18 cellular contexts compared by ENCODE assay signal in the genomic region with DNA sequence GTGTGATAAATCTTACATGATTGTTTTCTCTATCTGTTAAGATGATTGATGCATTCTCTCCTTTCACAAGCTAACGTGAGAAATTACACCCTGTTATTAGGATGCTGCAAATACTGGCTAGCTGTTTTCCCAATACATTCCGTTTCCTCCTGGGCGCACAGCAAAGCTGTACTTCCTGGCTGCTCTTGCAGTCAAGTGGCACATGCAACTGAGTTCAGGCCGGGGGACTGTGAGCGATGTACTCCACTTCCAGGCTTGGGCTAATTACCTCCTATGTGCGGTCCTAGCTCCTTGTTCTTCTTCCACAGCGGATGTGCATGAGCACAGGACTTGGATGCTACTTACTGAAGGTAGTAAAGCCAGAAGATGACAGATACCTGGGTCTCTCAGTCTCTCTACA.
DNase-seq lines count a peak whose midpoint lies in the region; ATAC-seq and TF ChIP-seq lines count a peak whose summit lies in the region.
"Had no signal": no experiment of that assay in that cellular context is flagged by ENCODE, and none has a peak within 500 bp of the region (broad histone marks: within the 10 kb centered on the region; RNA-seq: fewer than 3 reads in every experiment).

No MANE protein-coding gene starts in this region.

- H3K9me3 ChIP-seq in OCI-LY3 (ENCODE audit: insufficient read depth, low read length), result 0 out of 2 replicates have a peak, but pooled peaks cover 3% of the 10 kb centered on the region
- H3K9me3 ChIP-seq in heart left ventricle, result no peaks in the 10 kb centered on the region

- H3K4me3 Mint-ChIP-seq in nephron (no peak overlapping the region), chondrocyte (ENCODE audit: unreplicated experiment) (no peak overlapping the region)
- H3K4me3 Mint-ChIP-seq: T-helper 17 cell had no signal

- 67 to 75% (median 70%) methylated on average over 7 of the region's 7 CpGs for WGBS in heart left ventricle, 4 donors

- TF ChIP-seq POLR2A in heart left ventricle (IDR thresholded peaks at IDR 0.05), result no peak

- peaks cover 50% of the 10 kb centered on the region for H3K4me1 ChIP-seq in OCI-LY3 (ENCODE audit: low read length)
- no peaks in the 10 kb centered on the region for H3K4me1 ChIP-seq in heart left ventricle
- H3K4me1 ChIP-seq: BLaER1 treated with 17β-estradiol and CSF1 and Interleukin-3, amounts not matched to agents 10 nM and 100 nM had no signal

- TF ChIP-seq CTCF in OCI-LY3 (IDR thresholded peaks at IDR 0.05; ENCODE audit: low read depth, low read length) (no peak), nephron (IDR thresholded peaks at IDR 0.05; ENCODE audit: unreplicated experiment in 3 of 3) (no peak), heart left ventricle (IDR thresholded peaks at IDR 0.05) (no peak), chondrocyte (IDR thresholded peaks at IDR 0.05) (no peak)

- H3K27me3 ChIP-seq in OCI-LY3 (ENCODE audit: low read depth, low read length), result no peaks in the 10 kb centered on the region
- no peaks in the 10 kb centered on the region for H3K27me3 ChIP-seq in heart left ventricle
- H3K27me3 ChIP-seq: BLaER1 treated with 17β-estradiol and CSF1 and Interleukin-3, amounts not matched to agents 10 nM and 100 nM had no signal

- no peaks in the 10 kb centered on the region for H3K9me3 Mint-ChIP-seq in nephron
- H3K9me3 Mint-ChIP-seq in chondrocyte (ENCODE audit: low read depth), result peaks cover 2% of the 10 kb centered on the region

- ATAC-seq in GM18519 (IDR thresholded peaks at IDR 0.05; ENCODE audit: low FRiP score, unreplicated experiment) (no peak), heart left ventricle (no peak)
- ATAC-seq: HepG2, T-helper 17 cell had no signal

- H3K79me2 ChIP-seq in OCI-LY3 (ENCODE audit: low read length), result no peaks in the 10 kb centered on the region

- H3K4me3 ChIP-seq in OCI-LY3 (ENCODE audit: low read length) (peak overlapping the region; percentile 49), heart left ventricle (no peak overlapping the region)
- H3K4me3 ChIP-seq: BLaER1 treated with 17β-estradiol and CSF1 and Interleukin-3, amounts not matched to agents 10 nM and 100 nM had no signal

- H3K36me3 Mint-ChIP-seq in nephron (ENCODE audit: low read depth) (no peaks in the 10 kb centered on the region), chondrocyte (ENCODE audit: low read depth) (peaks cover 2% of the 10 kb centered on the region)

- H3K4me2 ChIP-seq in OCI-LY3 (ENCODE audit: low read length), result peak overlapping the region; percentile 68
- H3K4me2 ChIP-seq: BLaER1 treated with 17β-estradiol and CSF1 and Interleukin-3, amounts not matched to agents 10 nM and 100 nM had no signal

- H3K4me1 Mint-ChIP-seq in nephron (peaks cover 38% of the 10 kb centered on the region), chondrocyte (ENCODE audit: low read depth) (no peaks in the 10 kb centered on the region)
- H3K4me1 Mint-ChIP-seq: T-helper 17 cell had no signal

- peak; percentile 15 for DNase-seq in NCI-H748 (lab: John Stamatoyannopoulos, UW; ENCODE audit: unreplicated experiment)
- DNase-seq in NCI-H748 treated with DMSO at 0.1 percent for 48 hours (lab: John Stamatoyannopoulos, UW), result no peak
- DNase-seq in activated T-cell treated with anti-CD3 and anti-CD28 coated beads, Interleukin-2, amount 50 U/mL, for 48 hours, result no peak
- no peak for DNase-seq in heart left ventricle
- no peak for DNase-seq in chondrocyte (ENCODE audit: low spot score)
- DNase-seq: 8988T, DMS53, Karpas-422, NCI-H1105 treated with DMSO at 0.1 percent for 48 hours, NCI-H1930, NCI-H526 treated with DMSO at 0.1 percent for 48 hours, SHP77, T-helper 17 cell had no signal

- peaks cover 7% of the 10 kb centered on the region for H3K36me3 ChIP-seq in OCI-LY3 (replicated peaks; ENCODE audit: low read depth, low read length)
- no peaks in the 10 kb centered on the region for H3K36me3 ChIP-seq in heart left ventricle
- H3K36me3 ChIP-seq: BLaER1 treated with 17β-estradiol and CSF1 and Interleukin-3, amounts not matched to agents 10 nM and 100 nM had no signal

- intact Hi-C loops in heart left ventricle (cut with DNase I), result no loop called here

- H3K27me3 Mint-ChIP-seq in nephron (ENCODE audit: low read depth), result no peaks in the 10 kb centered on the region
- no peaks in the 10 kb centered on the region for H3K27me3 Mint-ChIP-seq in chondrocyte (ENCODE audit: low read depth)
- H3K27me3 Mint-ChIP-seq: T-helper 17 cell had no signal

- no peaks in the 10 kb centered on the region for H4K20me1 ChIP-seq in OCI-LY3 (ENCODE audit: insufficient read depth, low read length)
- H4K20me1 ChIP-seq: BLaER1 treated with 17β-estradiol and CSF1 and Interleukin-3, amounts not matched to agents 10 nM and 100 nM had no signal

- peak overlapping the region; percentile 56; the same call in 1 of the 2 replicates for H2AFZ ChIP-seq in OCI-LY3 (ENCODE audit: low read depth, low read length)

- H3K27ac ChIP-seq in OCI-LY3 (ENCODE audit: low read length) (peak overlapping the region; percentile 92), heart left ventricle (no peak overlapping the region)
- H3K27ac ChIP-seq: BLaER1 treated with 17β-estradiol and CSF1 and Interleukin-3, amounts not matched to agents 10 nM and 100 nM had no signal

- H3K27ac Mint-ChIP-seq in nephron (peak overlapping the region; percentile 58 to 74 (median 63)), chondrocyte (ENCODE audit: unreplicated experiment) (no peak overlapping the region)
- H3K27ac Mint-ChIP-seq: T-helper 17 cell had no signal

- H3K9ac ChIP-seq in OCI-LY3 (ENCODE audit: low read length), result peak overlapping the region; percentile 56
- H3K9ac ChIP-seq: BLaER1 treated with 17β-estradiol and CSF1 and Interleukin-3, amounts not matched to agents 10 nM and 100 nM had no signal
